Comparison of ENCODE assay signal across 36 cellular contexts in genomic region chr1:49523764-49524163, GRCh38.
"Had no signal": no experiment of that assay in that cellular context is flagged by ENCODE, and none has a peak within 500 bp of the region (broad histone marks: within the 10 kb centered on the region; RNA-seq: fewer than 3 reads in every experiment).

No MANE protein-coding gene starts in this region.

- DNase-seq: Karpas-422, Kasumi-1, MG63, MM.1S, MV-4-11, NCI-H1048, NCI-H1092, NCI-H1092 treated with DMSO at 0.1 percent for 48 hours, NCI-H1105, NCI-H1105 treated with DMSO at 0.1 percent for 48 hours, NCI-H1417, NCI-H1417 treated with DMSO at 0.1 percent for 48 hours, NCI-H1436, NCI-H1436 treated with DMSO at 0.1 percent for 48 hours, NCI-H146, NCI-H1694, NCI-H1694 treated with DMSO at 0.1 percent for 48 hours, NCI-H187, NCI-H187 treated with DMSO at 0.1 percent for 48 hours, NCI-H1930, NCI-H2029, NCI-H2029 treated with DMSO at 0.1 percent for 48 hours, NCI-H2081, NCI-H2081 treated with DMSO at 0.1 percent for 48 hours, NCI-H2107, NCI-H2171, NCI-H2171 treated with DMSO at 0.1 percent for 48 hours, NCI-H2227 treated with DMSO at 0.1 percent for 48 hours, NCI-H226, NCI-H345, NCI-H446, NCI-H446 treated with DMSO at 0.1 percent for 48 hours, NCI-H510A, NCI-H510A treated with DMSO at 0.1 percent for 48 hours, NCI-H524, NCI-H524 treated with DMSO at 0.1 percent for 48 hours had no signal

- H3K36me3 ChIP-seq: MG63 had no signal

- H3K4me3 ChIP-seq: MG63 had no signal

- H3K9me3 ChIP-seq: MG63 had no signal

- H3K27me3 ChIP-seq: MG63 had no signal
